Comparison of ENCODE assay signal across 1 cellular context in the genomic region with DNA sequence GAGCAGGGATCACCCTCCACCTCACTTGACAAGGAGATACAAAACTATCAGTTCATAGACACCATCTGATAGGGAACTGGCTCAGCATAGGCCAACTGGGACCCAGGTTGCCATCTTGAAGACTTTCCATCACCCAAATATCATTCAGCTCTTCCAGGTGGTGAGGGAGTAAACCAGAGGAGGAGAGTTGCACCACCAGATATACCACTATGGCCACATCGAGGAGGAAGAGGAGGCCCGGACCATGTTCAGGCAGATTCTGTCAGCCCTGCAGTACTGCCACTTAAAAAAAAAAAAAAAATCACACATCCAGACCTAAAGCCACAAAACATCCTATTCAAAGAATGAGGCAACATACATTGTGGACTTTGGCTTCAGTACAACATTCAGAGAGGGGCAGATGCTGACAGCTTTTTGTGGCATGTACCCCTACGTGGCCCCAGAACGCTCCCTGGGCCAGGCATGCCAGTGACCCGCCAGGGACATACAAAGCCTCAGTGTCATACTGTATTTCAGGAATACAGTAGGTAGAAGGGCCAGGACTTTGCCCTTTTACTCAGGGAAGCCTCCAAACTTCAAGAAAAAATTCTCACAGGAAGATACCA.
A peak's percentile ranks its signal among the peaks of the same experiment; 100 is the strongest.
TF ChIP-seq lines count a peak whose summit lies in the region.

No MANE protein-coding gene starts in this region.

TF ChIP-seq in HepG2, 621 proteins besides CTCF, POLR2A, EP300 and RAD21 (continued from another document and continues in another):
- TF ChIP-seq, protein P1, sequence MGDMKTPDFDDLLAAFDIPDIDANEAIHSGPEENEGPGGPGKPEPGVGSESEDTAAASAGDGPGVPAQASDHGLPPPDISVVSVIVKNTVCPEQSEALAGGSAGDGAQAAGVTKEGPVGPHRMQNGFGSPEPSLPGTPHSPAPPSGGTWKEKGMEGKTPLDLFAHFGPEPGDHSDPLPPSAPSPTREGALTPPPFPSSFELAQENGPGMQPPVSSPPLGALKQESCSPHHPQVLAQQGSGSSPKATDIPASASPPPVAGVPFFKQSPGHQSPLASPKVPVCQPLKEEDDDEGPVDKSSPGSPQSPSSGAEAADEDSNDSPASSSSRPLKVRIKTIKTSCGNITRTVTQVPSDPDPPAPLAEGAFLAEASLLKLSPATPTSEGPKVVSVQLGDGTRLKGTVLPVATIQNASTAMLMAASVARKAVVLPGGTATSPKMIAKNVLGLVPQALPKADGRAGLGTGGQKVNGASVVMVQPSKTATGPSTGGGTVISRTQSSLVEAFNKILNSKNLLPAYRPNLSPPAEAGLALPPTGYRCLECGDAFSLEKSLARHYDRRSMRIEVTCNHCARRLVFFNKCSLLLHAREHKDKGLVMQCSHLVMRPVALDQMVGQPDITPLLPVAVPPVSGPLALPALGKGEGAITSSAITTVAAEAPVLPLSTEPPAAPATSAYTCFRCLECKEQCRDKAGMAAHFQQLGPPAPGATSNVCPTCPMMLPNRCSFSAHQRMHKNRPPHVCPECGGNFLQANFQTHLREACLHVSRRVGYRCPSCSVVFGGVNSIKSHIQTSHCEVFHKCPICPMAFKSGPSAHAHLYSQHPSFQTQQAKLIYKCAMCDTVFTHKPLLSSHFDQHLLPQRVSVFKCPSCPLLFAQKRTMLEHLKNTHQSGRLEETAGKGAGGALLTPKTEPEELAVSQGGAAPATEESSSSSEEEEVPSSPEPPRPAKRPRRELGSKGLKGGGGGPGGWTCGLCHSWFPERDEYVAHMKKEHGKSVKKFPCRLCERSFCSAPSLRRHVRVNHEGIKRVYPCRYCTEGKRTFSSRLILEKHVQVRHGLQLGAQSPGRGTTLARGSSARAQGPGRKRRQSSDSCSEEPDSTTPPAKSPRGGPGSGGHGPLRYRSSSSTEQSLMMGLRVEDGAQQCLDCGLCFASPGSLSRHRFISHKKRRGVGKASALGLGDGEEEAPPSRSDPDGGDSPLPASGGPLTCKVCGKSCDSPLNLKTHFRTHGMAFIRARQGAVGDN (CRISPR knock-in tag; IDR thresholded peaks at IDR 0.05), result no peak; the same call in 1 of the 2 replicates
- TF ChIP-seq, protein P2, sequence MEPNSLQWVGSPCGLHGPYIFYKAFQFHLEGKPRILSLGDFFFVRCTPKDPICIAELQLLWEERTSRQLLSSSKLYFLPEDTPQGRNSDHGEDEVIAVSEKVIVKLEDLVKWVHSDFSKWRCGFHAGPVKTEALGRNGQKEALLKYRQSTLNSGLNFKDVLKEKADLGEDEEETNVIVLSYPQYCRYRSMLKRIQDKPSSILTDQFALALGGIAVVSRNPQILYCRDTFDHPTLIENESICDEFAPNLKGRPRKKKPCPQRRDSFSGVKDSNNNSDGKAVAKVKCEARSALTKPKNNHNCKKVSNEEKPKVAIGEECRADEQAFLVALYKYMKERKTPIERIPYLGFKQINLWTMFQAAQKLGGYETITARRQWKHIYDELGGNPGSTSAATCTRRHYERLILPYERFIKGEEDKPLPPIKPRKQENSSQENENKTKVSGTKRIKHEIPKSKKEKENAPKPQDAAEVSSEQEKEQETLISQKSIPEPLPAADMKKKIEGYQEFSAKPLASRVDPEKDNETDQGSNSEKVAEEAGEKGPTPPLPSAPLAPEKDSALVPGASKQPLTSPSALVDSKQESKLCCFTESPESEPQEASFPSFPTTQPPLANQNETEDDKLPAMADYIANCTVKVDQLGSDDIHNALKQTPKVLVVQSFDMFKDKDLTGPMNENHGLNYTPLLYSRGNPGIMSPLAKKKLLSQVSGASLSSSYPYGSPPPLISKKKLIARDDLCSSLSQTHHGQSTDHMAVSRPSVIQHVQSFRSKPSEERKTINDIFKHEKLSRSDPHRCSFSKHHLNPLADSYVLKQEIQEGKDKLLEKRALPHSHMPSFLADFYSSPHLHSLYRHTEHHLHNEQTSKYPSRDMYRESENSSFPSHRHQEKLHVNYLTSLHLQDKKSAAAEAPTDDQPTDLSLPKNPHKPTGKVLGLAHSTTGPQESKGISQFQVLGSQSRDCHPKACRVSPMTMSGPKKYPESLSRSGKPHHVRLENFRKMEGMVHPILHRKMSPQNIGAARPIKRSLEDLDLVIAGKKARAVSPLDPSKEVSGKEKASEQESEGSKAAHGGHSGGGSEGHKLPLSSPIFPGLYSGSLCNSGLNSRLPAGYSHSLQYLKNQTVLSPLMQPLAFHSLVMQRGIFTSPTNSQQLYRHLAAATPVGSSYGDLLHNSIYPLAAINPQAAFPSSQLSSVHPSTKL (CRISPR knock-in tag; IDR thresholded peaks at IDR 0.05), result peak; percentile 79
- TF ChIP-seq SP140L (CRISPR knock-in tag; IDR thresholded peaks at IDR 0.05; ENCODE audit: borderline replicate concordance), result no peak
- no peak for TF ChIP-seq EED (CRISPR knock-in tag; IDR thresholded peaks at IDR 0.05)
- no peak for TF ChIP-seq ZNF263 (CRISPR knock-in tag; IDR thresholded peaks at IDR 0.05)
- TF ChIP-seq ZNF619 (CRISPR knock-in tag; IDR thresholded peaks at IDR 0.05), result no peak
- no peak for TF ChIP-seq MEIS1 (CRISPR knock-in tag; IDR thresholded peaks at IDR 0.05; ENCODE audit: borderline replicate concordance)
- peak; percentile 80 for TF ChIP-seq SAP130 (CRISPR knock-in tag; IDR thresholded peaks at IDR 0.05; ENCODE audit: low read depth)
- no peak for TF ChIP-seq PTBP1 (IDR thresholded peaks at IDR 0.05; ENCODE audit: low read depth, low read length, poor library complexity, severe bottlenecking)
- TF ChIP-seq ZNF839 (CRISPR knock-in tag; IDR thresholded peaks at IDR 0.05; ENCODE audit: borderline replicate concordance), result no peak
- TF ChIP-seq, protein P3, sequence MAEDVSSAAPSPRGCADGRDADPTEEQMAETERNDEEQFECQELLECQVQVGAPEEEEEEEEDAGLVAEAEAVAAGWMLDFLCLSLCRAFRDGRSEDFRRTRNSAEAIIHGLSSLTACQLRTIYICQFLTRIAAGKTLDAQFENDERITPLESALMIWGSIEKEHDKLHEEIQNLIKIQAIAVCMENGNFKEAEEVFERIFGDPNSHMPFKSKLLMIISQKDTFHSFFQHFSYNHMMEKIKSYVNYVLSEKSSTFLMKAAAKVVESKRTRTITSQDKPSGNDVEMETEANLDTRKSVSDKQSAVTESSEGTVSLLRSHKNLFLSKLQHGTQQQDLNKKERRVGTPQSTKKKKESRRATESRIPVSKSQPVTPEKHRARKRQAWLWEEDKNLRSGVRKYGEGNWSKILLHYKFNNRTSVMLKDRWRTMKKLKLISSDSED (CRISPR knock-in tag; IDR thresholded peaks at IDR 0.05), result no peak
- TF ChIP-seq HCFC1 (IDR thresholded peaks at IDR 0.05; ENCODE audit: low read depth, low read length), result no peak
- TF ChIP-seq THAP11 (CRISPR knock-in tag; IDR thresholded peaks at IDR 0.05), result no peak
- TF ChIP-seq MAFK (conservative IDR thresholded peaks at IDR 0.05 in 1 of 2, IDR thresholded peaks at IDR 0.05 in 1 of 2; ENCODE audit: low read length in 2 of 2), result no peak
- TF ChIP-seq, protein P4, sequence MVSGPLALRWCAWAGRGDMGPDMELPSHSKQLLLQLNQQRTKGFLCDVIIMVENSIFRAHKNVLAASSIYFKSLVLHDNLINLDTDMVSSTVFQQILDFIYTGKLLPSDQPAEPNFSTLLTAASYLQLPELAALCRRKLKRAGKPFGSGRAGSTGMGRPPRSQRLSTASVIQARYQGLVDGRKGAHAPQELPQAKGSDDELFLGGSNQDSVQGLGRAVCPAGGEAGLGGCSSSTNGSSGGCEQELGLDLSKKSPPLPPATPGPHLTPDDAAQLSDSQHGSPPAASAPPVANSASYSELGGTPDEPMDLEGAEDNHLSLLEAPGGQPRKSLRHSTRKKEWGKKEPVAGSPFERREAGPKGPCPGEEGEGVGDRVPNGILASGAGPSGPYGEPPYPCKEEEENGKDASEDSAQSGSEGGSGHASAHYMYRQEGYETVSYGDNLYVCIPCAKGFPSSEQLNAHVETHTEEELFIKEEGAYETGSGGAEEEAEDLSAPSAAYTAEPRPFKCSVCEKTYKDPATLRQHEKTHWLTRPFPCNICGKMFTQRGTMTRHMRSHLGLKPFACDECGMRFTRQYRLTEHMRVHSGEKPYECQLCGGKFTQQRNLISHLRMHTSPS (CRISPR knock-in tag; IDR thresholded peaks at IDR 0.05; ENCODE audit: low read depth), result peak; percentile 44; the same call in 1 of the 2 replicates
- TF ChIP-seq, protein P5, sequence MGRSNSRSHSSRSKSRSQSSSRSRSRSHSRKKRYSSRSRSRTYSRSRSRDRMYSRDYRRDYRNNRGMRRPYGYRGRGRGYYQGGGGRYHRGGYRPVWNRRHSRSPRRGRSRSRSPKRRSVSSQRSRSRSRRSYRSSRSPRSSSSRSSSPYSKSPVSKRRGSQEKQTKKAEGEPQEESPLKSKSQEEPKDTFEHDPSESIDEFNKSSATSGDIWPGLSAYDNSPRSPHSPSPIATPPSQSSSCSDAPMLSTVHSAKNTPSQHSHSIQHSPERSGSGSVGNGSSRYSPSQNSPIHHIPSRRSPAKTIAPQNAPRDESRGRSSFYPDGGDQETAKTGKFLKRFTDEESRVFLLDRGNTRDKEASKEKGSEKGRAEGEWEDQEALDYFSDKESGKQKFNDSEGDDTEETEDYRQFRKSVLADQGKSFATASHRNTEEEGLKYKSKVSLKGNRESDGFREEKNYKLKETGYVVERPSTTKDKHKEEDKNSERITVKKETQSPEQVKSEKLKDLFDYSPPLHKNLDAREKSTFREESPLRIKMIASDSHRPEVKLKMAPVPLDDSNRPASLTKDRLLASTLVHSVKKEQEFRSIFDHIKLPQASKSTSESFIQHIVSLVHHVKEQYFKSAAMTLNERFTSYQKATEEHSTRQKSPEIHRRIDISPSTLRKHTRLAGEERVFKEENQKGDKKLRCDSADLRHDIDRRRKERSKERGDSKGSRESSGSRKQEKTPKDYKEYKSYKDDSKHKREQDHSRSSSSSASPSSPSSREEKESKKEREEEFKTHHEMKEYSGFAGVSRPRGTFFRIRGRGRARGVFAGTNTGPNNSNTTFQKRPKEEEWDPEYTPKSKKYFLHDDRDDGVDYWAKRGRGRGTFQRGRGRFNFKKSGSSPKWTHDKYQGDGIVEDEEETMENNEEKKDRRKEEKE (IDR thresholded peaks at IDR 0.05), result no peak
- TF ChIP-seq, protein P6, sequence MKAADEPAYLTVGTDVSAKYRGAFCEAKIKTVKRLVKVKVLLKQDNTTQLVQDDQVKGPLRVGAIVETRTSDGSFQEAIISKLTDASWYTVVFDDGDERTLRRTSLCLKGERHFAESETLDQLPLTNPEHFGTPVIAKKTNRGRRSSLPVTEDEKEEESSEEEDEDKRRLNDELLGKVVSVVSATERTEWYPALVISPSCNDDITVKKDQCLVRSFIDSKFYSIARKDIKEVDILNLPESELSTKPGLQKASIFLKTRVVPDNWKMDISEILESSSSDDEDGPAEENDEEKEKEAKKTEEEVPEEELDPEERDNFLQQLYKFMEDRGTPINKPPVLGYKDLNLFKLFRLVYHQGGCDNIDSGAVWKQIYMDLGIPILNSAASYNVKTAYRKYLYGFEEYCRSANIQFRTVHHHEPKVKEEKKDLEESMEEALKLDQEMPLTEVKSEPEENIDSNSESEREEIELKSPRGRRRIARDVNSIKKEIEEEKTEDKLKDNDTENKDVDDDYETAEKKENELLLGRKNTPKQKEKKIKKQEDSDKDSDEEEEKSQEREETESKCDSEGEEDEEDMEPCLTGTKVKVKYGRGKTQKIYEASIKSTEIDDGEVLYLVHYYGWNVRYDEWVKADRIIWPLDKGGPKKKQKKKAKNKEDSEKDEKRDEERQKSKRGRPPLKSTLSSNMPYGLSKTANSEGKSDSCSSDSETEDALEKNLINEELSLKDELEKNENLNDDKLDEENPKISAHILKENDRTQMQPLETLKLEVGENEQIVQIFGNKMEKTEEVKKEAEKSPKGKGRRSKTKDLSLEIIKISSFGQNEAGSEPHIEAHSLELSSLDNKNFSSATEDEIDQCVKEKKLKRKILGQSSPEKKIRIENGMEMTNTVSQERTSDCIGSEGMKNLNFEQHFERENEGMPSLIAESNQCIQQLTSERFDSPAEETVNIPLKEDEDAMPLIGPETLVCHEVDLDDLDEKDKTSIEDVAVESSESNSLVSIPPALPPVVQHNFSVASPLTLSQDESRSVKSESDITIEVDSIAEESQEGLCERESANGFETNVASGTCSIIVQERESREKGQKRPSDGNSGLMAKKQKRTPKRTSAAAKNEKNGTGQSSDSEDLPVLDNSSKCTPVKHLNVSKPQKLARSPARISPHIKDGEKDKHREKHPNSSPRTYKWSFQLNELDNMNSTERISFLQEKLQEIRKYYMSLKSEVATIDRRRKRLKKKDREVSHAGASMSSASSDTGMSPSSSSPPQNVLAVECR (CRISPR knock-in tag; IDR thresholded peaks at IDR 0.05; ENCODE audit: borderline replicate concordance), result peak; percentile 15; the same call in 1 of the 2 replicates
- TF ChIP-seq, protein P7, sequence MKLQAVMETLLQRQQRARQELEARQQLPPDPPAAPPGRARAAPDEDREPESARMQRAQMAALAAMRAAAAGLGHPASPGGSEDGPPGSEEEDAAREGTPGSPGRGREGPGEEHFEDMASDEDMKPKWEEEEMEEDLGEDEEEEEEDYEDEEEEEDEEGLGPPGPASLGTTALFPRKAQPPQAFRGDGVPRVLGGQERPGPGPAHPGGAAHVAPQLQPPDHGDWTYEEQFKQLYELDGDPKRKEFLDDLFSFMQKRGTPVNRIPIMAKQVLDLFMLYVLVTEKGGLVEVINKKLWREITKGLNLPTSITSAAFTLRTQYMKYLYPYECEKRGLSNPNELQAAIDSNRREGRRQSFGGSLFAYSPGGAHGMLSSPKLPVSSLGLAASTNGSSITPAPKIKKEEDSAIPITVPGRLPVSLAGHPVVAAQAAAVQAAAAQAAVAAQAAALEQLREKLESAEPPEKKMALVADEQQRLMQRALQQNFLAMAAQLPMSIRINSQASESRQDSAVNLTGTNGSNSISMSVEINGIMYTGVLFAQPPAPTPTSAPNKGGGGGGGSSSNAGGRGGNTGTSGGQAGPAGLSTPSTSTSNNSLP (IDR thresholded peaks at IDR 0.05; ENCODE audit: low read depth, low read length), result 0 out of 2 replicates have a peak, but pooled peaks have one; percentile 49
- TF ChIP-seq SIX4 (CRISPR knock-in tag; IDR thresholded peaks at IDR 0.05), result no peak
- TF ChIP-seq, protein P8, sequence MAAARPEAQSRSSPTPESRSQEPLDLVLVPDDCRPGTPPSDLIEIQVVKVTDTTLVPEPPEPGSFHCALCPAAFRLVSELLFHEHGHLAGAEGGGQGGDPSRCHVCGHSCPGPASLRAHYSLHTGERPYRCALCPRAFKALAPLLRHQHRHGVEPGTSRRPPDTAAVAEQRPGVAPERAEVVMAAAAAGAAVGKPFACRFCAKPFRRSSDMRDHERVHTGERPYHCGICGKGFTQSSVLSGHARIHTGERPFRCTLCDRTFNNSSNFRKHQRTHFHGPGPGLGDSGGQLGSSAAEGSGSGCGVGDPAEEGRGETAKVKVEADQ (CRISPR knock-in tag; IDR thresholded peaks at IDR 0.05; ENCODE audit: borderline replicate concordance), result no peak
- no peak for TF ChIP-seq ZNF256 (CRISPR knock-in tag; conservative IDR thresholded peaks at IDR 0.05)
- TF ChIP-seq TBX3 (IDR thresholded peaks at IDR 0.05; ENCODE audit: borderline replicate concordance), result peak; percentile 19; the same call in 1 of the 2 replicates
- peak; percentile 84 for TF ChIP-seq CEBPG (CRISPR knock-in tag; IDR thresholded peaks at IDR 0.05)
- no peak for TF ChIP-seq ZNF841 (CRISPR knock-in tag; IDR thresholded peaks at IDR 0.05; ENCODE audit: borderline replicate concordance)
- TF ChIP-seq ZFP36L1 (CRISPR knock-in tag; IDR thresholded peaks at IDR 0.05), result no peak
- no peak for TF ChIP-seq NFKB2 (CRISPR knock-in tag; IDR thresholded peaks at IDR 0.05; ENCODE audit: borderline replicate concordance)
- peak; percentile 31; the same call in 1 of the 2 replicates for TF ChIP-seq HOXA3 (CRISPR knock-in tag; IDR thresholded peaks at IDR 0.05)
- no peak for TF ChIP-seq ZNF75D (CRISPR knock-in tag; IDR thresholded peaks at IDR 0.05; ENCODE audit: borderline replicate concordance)
- no peak for TF ChIP-seq RFX1 (IDR thresholded peaks at IDR 0.05)
